24 cellular contexts compared by ENCODE assay signal in genomic region chr2:36253086-36253485, GRCh38.
DNase-seq lines count a peak whose midpoint lies in the region; FAIRE-seq and TF ChIP-seq lines count a peak whose summit lies in the region.
"Had no signal": no experiment of that assay in that cellular context is flagged by ENCODE, and none has a peak within 500 bp of the region (broad histone marks: within the 10 kb centered on the region; RNA-seq: fewer than 3 reads in every experiment).

No MANE protein-coding gene starts in this region.

- peaks cover 16% of the 10 kb centered on the region for H3K9me3 Mint-ChIP-seq in activated CD4-positive, alpha-beta T cell treated with anti-CD3 and anti-CD28 coated beads, Interleukin-2, amount 10 ng/mL, durations not matched to agents 24 days and 14 days
- H3K9me3 Mint-ChIP-seq in astrocyte (ENCODE audit: unreplicated experiment) (no peaks in the 10 kb centered on the region), HFFc6 (no peaks in the 10 kb centered on the region), Calu3 (ENCODE audit: low read depth, unreplicated experiment) (peaks cover 2% of the 10 kb centered on the region)
- H3K9me3 Mint-ChIP-seq: CD8-positive, alpha-beta memory T cell had no signal

- H3K4me1 Mint-ChIP-seq in activated CD4-positive, alpha-beta T cell treated with anti-CD3 and anti-CD28 coated beads, Interleukin-2, amount 10 ng/mL, durations not matched to agents 24 days and 14 days, result peaks cover 7% of the 10 kb centered on the region
- H3K4me1 Mint-ChIP-seq in astrocyte (ENCODE audit: low read depth, unreplicated experiment), result no peaks in the 10 kb centered on the region
- H3K4me1 Mint-ChIP-seq in HFFc6 (ENCODE audit: low read depth), result no peaks in the 10 kb centered on the region
- no peaks in the 10 kb centered on the region for H3K4me1 Mint-ChIP-seq in Calu3 (ENCODE audit: low read depth, unreplicated experiment)
- H3K4me1 Mint-ChIP-seq: CD14-positive monocyte had no signal

- no peak overlapping the region for H3K4me3 Mint-ChIP-seq in activated CD4-positive, alpha-beta T cell treated with anti-CD3 and anti-CD28 coated beads, Interleukin-2, amount 10 ng/mL, durations not matched to agents 24 days and 14 days
- no peak overlapping the region for H3K4me3 Mint-ChIP-seq in astrocyte (ENCODE audit: unreplicated experiment)
- no peak overlapping the region for H3K4me3 Mint-ChIP-seq in HFFc6
- H3K4me3 Mint-ChIP-seq in Calu3 (ENCODE audit: low read depth, unreplicated experiment), result no peak overlapping the region
- H3K4me3 Mint-ChIP-seq: CD14-positive monocyte; CD4-positive, alpha-beta memory T cell; CD4-positive, CD25-positive, alpha-beta regulatory T cell; CD8-positive, alpha-beta memory T cell had no signal

- peaks cover 27% of the 10 kb centered on the region for H3K27me3 Mint-ChIP-seq in activated CD4-positive, alpha-beta T cell treated with anti-CD3 and anti-CD28 coated beads, Interleukin-2, amount 10 ng/mL, durations not matched to agents 24 days and 14 days
- H3K27me3 Mint-ChIP-seq in astrocyte (ENCODE audit: low read depth, unreplicated experiment) (no peaks in the 10 kb centered on the region), HFFc6 (ENCODE audit: insufficient read depth) (no peaks in the 10 kb centered on the region; the same call in 1 of the 2 replicates), Calu3 (ENCODE audit: unreplicated experiment) (no peaks in the 10 kb centered on the region)

- no peaks in the 10 kb centered on the region for H3K9me3 ChIP-seq in astrocyte (ENCODE audit: insufficient read depth, low read depth, low read length)
- H3K9me3 ChIP-seq: BE2C, BLaER1 had no signal

- intact Hi-C loops in activated CD4-positive, alpha-beta T cell treated with anti-CD3 and anti-CD28 coated beads, Interleukin-2, amount 10 ng/mL, durations not matched to agents 24 days and 14 days (cut with micrococcal nuclease), result no loop called here
- intact Hi-C loops in Calu3 (cut with micrococcal nuclease; ENCODE audit: unreplicated experiment), result no loop called here

- H3K27ac ChIP-seq in astrocyte (ENCODE audit: low read depth, low read length), result no peak overlapping the region
- H3K27ac ChIP-seq: BLaER1 had no signal

- no TSS peak for BruUV-seq in Calu3 (replicated peaks; lab: Mats Ljungman, UMichigan)

- DNase-seq in activated CD4-positive, alpha-beta T cell treated with anti-CD3 and anti-CD28 coated beads, Interleukin-2, amount 10 ng/mL, durations not matched to agents 24 days and 14 days, result peak; percentile 24
- no peak for DNase-seq in activated CD4-positive, alpha-beta T cell treated with anti-CD3 and anti-CD28 coated beads for 48 hours
- DNase-seq in astrocyte (ENCODE audit: low read depth) (peak; percentile 23), glomerular visceral epithelial cell (ENCODE audit: extremely low spot score) (peak; percentile 5), retinal pigment epithelial cell (ENCODE audit: low read depth) (peak; percentile 67), H4 (ENCODE audit: low spot score) (no peak), HFFc6 (no peak), Calu3 (no peak)
- DNase-seq: 8988T; ACHN; BE2C; C1 segment of cervical spinal cord; CD4-positive, alpha-beta memory T cell; CD4-positive, CD25-positive, alpha-beta regulatory T cell; CD8-positive, alpha-beta memory T cell; COR-L47; DMS79 treated with DMSO at 0.1 percent for 48 hours; GF-D8 had no signal

- no peaks in the 10 kb centered on the region for H3K36me3 ChIP-seq in astrocyte (ENCODE audit: insufficient read depth, low read length)
- H3K36me3 ChIP-seq: BE2C, BLaER1 had no signal

- H3K36me3 Mint-ChIP-seq in activated CD4-positive, alpha-beta T cell treated with anti-CD3 and anti-CD28 coated beads, Interleukin-2, amount 10 ng/mL, durations not matched to agents 24 days and 14 days (ENCODE audit: low read depth), result peaks cover 5% of the 10 kb centered on the region
- H3K36me3 Mint-ChIP-seq in astrocyte (ENCODE audit: low read depth, unreplicated experiment), result no peaks in the 10 kb centered on the region
- no peaks in the 10 kb centered on the region for H3K36me3 Mint-ChIP-seq in HFFc6 (ENCODE audit: low read depth)
- H3K36me3 Mint-ChIP-seq in Calu3 (ENCODE audit: insufficient read depth, unreplicated experiment), result no peaks in the 10 kb centered on the region
- H3K36me3 Mint-ChIP-seq: CD14-positive monocyte; CD4-positive, alpha-beta memory T cell; CD4-positive, CD25-positive, alpha-beta regulatory T cell had no signal

- H3K27me3 ChIP-seq in astrocyte (ENCODE audit: insufficient read depth, low read length), result no peaks in the 10 kb centered on the region
- H3K27me3 ChIP-seq: BE2C, BLaER1 had no signal

- H3K27ac Mint-ChIP-seq in activated CD4-positive, alpha-beta T cell treated with anti-CD3 and anti-CD28 coated beads, Interleukin-2, amount 10 ng/mL, durations not matched to agents 24 days and 14 days, result no peak overlapping the region
- H3K27ac Mint-ChIP-seq in astrocyte (ENCODE audit: unreplicated experiment) (no peak overlapping the region), HFFc6 (no peak overlapping the region), Calu3 (ENCODE audit: unreplicated experiment) (no peak overlapping the region)
- H3K27ac Mint-ChIP-seq: CD14-positive monocyte; CD4-positive, alpha-beta memory T cell; CD4-positive, CD25-positive, alpha-beta regulatory T cell; CD8-positive, alpha-beta memory T cell had no signal

- H3K4me2 ChIP-seq in astrocyte (ENCODE audit: low read length), result no peak overlapping the region
- H3K4me2 ChIP-seq: BLaER1 had no signal

- H3K4me3 ChIP-seq in astrocyte (ENCODE audit: insufficient read depth, low read depth, low read length), result no peak overlapping the region
- no peak overlapping the region for H3K4me3 ChIP-seq in retinal pigment epithelial cell (ENCODE audit: low read length)
- H3K4me3 ChIP-seq: BLaER1 had no signal

- CTCF ChIA-PET in Calu3 (lab: Charles Lee), result no interaction called here

- H3K4me1 ChIP-seq in astrocyte (ENCODE audit: insufficient read depth, low read length), result no peaks in the 10 kb centered on the region
- H3K4me1 ChIP-seq: BE2C, BLaER1 had no signal

- no peaks in the 10 kb centered on the region for H4K20me1 ChIP-seq in astrocyte (ENCODE audit: insufficient read depth, low read length)
- H4K20me1 ChIP-seq: BLaER1 had no signal

- no peak for FAIRE-seq in astrocyte (lab: Jason Lieb, UNC)
- FAIRE-seq: A204.1, D721Med, G401.6, GM12891 had no signal

- H3K9ac ChIP-seq in astrocyte (ENCODE audit: low read length), result no peak overlapping the region
- H3K9ac ChIP-seq: BLaER1 had no signal

- no peaks in the 10 kb centered on the region for H3K79me2 ChIP-seq in astrocyte (ENCODE audit: insufficient read depth, low read length)

- no peak for TF ChIP-seq CTCF in astrocyte (IDR thresholded peaks at IDR 0.05; ENCODE audit: insufficient read depth, low read depth, low read length)
- no peak for TF ChIP-seq CTCF in retinal pigment epithelial cell (conservative IDR thresholded peaks at IDR 0.05; ENCODE audit: low read depth, low read length)
- TF ChIP-seq CTCF in HFFc6 (IDR thresholded peaks at IDR 0.05), result no peak
- TF ChIP-seq CTCF in Calu3 (IDR thresholded peaks at IDR 0.05; ENCODE audit: unreplicated experiment), result no peak

- no peak overlapping the region for H2AFZ ChIP-seq in astrocyte (ENCODE audit: low read depth, low read length)

Comparison
In these comparisons a context has a peak if more than half of its experiments do, and no peak if none do; other contexts are left out.
1. DNase-seq: peak in activated CD4-positive, alpha-beta T cell treated with anti-CD3 and anti-CD28 coated beads, Interleukin-2, amount 10 ng/mL, durations not matched to agents 24 days and 14 days (single experiment), astrocyte (single experiment), glomerular visceral epithelial cell (single experiment) and retinal pigment epithelial cell (single experiment); none in activated CD4-positive, alpha-beta T cell treated with anti-CD3 and anti-CD28 coated beads for 48 hours (single experiment), H4 (single experiment), HFFc6 (single experiment) and Calu3 (single experiment).